Comparison of ENCODE assay signal across 10 cellular contexts in the genomic region with DNA sequence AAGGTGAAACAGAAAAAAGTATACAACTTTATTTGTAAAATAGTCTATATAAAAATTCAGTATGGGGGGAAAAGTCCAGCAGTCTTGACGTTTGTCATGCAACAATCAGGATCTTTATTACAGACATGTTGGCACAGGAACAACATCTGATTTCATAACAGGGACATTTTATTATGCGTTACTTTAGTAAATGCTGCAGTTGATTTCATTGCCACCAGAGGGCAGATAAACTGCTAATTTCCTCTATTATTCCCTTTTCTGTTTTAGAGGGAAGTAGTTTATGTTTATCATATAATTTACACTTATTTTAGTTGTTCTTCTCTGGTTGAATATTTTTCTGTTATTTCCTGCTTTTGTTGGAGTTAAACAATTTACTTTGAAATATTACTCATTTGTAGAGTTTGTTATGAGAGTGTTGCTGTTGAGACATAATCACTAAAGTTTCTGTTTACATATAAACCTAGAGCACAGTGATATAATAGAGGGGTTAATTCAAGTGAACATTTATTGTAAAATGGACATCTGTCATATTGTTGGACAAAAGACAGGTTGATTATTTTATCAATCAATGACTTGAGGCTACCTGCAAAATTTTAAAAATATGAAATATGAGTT. TPM values are rescaled to one million over a fixed set of nuclear protein-coding genes. Genes with fewer than 3 reads are reported as not detected.
DNase-seq lines count a peak whose midpoint lies in the region; FAIRE-seq and TF ChIP-seq lines count a peak whose summit lies in the region.
"Had no signal": no experiment of that assay in that cellular context is flagged by ENCODE, and none has a peak within 500 bp of the region (broad histone marks: within the 10 kb centered on the region; RNA-seq: fewer than 3 reads in every experiment).

No MANE protein-coding gene starts in this region.

- H3K9ac ChIP-seq in HUES48 (ENCODE audit: low read depth, low read length): no peak overlapping the region

- H3K36me3 ChIP-seq in HUES48 (ENCODE audit: control insufficient read depth, insufficient read depth, low read length) (no peaks in the 10 kb centered on the region), small intestine (ENCODE audit: control insufficient read depth in 2 of 2, insufficient read depth in 2 of 2, low read length in 2 of 2) (no peaks in the 10 kb centered on the region)

- no peak overlapping the region for H3K27ac Mint-ChIP-seq in glutamatergic neuron (ENCODE audit: unreplicated experiment)
- H3K27ac Mint-ChIP-seq: activated naive CD8-positive, alpha-beta T cell; CD8-positive, alpha-beta memory T cell had no signal

- H3K9me3 ChIP-seq in HUES48 (ENCODE audit: control insufficient read depth, insufficient read depth, low read length) (no peaks in the 10 kb centered on the region), small intestine (ENCODE audit: control insufficient read depth, low read depth) (no peaks in the 10 kb centered on the region)

- no peaks in the 10 kb centered on the region for H3K36me3 Mint-ChIP-seq in glutamatergic neuron (ENCODE audit: unreplicated experiment)
- H3K36me3 Mint-ChIP-seq: activated naive CD8-positive, alpha-beta T cell; CD8-positive, alpha-beta memory T cell had no signal

- H3K27ac ChIP-seq in HUES48 (ENCODE audit: low read depth, low read length) (no peak overlapping the region), small intestine (ENCODE audit: low read depth in 1 of 2, low read length in 1 of 2) (no peak overlapping the region)

- DNase-seq in NCI-H1436 (lab: John Stamatoyannopoulos, UW) (peak; percentile 3), NCI-H1436 treated with DMSO at 0.1 percent for 48 hours (lab: John Stamatoyannopoulos, UW) (no peak), glutamatergic neuron (no peak), small intestine (peak; percentile 80)
- no peak for DNase-seq in activated CD8-positive, alpha-beta memory T cell treated with anti-CD3 and anti-CD28 coated beads for 24 hours
- no peak for DNase-seq in activated naive CD4-positive, alpha-beta T cell treated with anti-CD3 and anti-CD28 coated beads, Interleukin-2, amount 50 U/mL, for 16 hours

- peak; percentile 79 for FAIRE-seq in TTC549 (lab: Jason Lieb, UNC)
- FAIRE-seq in small intestine (lab: Jason Lieb, UNC): peak; percentile 88

- peaks cover 3% of the 10 kb centered on the region; the same call in 1 of the 2 replicates for H3K27me3 ChIP-seq in HUES48 (ENCODE audit: control insufficient read depth, insufficient read depth, low read length)
- H3K27me3 ChIP-seq in small intestine (ENCODE audit: control insufficient read depth in 2 of 2, insufficient read depth in 2 of 2, low read length in 2 of 2): no peaks in the 10 kb centered on the region

- H3K4me1 ChIP-seq in HUES48 (ENCODE audit: control insufficient read depth, insufficient read depth, low read length) (peaks cover 15% of the 10 kb centered on the region), small intestine (ENCODE audit: control insufficient read depth in 2 of 2, insufficient read depth in 1 of 2, low read depth in 1 of 2, low read length in 1 of 2) (peaks cover 0 to 2% of the 10 kb centered on the region in 2 donors)

- H3K4me1 Mint-ChIP-seq in glutamatergic neuron (ENCODE audit: low read depth, unreplicated experiment): peaks cover 4% of the 10 kb centered on the region

- peaks cover 8% of the 10 kb centered on the region for H3K27me3 Mint-ChIP-seq in glutamatergic neuron (ENCODE audit: unreplicated experiment)

- WGBS in small intestine, 3 donors: 0 to 2% (median 2%) methylated on average over 2 of the region's 2 CpGs

- H3K9me3 Mint-ChIP-seq in glutamatergic neuron (ENCODE audit: unreplicated experiment): no peaks in the 10 kb centered on the region

- TF ChIP-seq CTCF in glutamatergic neuron (IDR thresholded peaks at IDR 0.05; ENCODE audit: partially characterized antibody, unreplicated experiment): peak; percentile 89

- H3K4me3 Mint-ChIP-seq in glutamatergic neuron (ENCODE audit: unreplicated experiment): no peak overlapping the region
- H3K4me3 Mint-ChIP-seq: activated naive CD8-positive, alpha-beta T cell had no signal

- H3K4me3 ChIP-seq in HUES48 (ENCODE audit: low read depth, low read length) (peak overlapping the region; percentile 84), small intestine (ENCODE audit: low read depth in 1 of 2, low read length in 2 of 2) (no peak overlapping the region)

RNA-seq across cellular contexts. Expression of a gene that starts 3.3 kb away (rescaled TPM):
- total RNA-seq in glutamatergic neuron (ENCODE audit: unreplicated experiment): 3.9 TPM
- 1 to 10 TPM in 1 of 3 donors, under 1 TPM in 2; 0.81 to 5.9 (median 0.89) TPM for polyA plus RNA-seq in small intestine

Comparison
In these comparisons a context has a peak if more than half of its experiments do, and no peak if none do; other contexts are left out.
1. DNase-seq: peak in NCI-H1436 (single experiment) and small intestine (single experiment); none in NCI-H1436 treated with DMSO at 0.1 percent for 48 hours (single experiment), glutamatergic neuron (single experiment), activated CD8-positive, alpha-beta memory T cell treated with anti-CD3 and anti-CD28 coated beads for 24 hours (single experiment) and activated naive CD4-positive, alpha-beta T cell treated with anti-CD3 and anti-CD28 coated beads, Interleukin-2, amount 50 U/mL, for 16 hours (single experiment).